Comparison of ENCODE assay signal across 9 cellular contexts in genomic region chr15:91866371-91866905, GRCh38. TPM values are rescaled to one million over a fixed set of nuclear protein-coding genes. Genes with fewer than 3 reads are reported as not detected.
A peak's percentile ranks its signal among the peaks of the same experiment; 100 is the strongest.
DNase-seq lines count a peak whose midpoint lies in the region; ATAC-seq, FAIRE-seq and TF ChIP-seq lines count a peak whose summit lies in the region.
"Had no signal": no experiment of that assay in that cellular context is flagged by ENCODE, and none has a peak within 500 bp of the region (broad histone marks: within the 10 kb centered on the region; RNA-seq: fewer than 3 reads in every experiment).

No MANE protein-coding gene starts in this region.

- TF ChIP-seq POLR2A in GM12891 (IDR thresholded peaks at IDR 0.05; ENCODE audit: low read depth, low read length) (no peak), right lobe of liver (IDR thresholded peaks at IDR 0.05) (no peak)

- H3K9me3 ChIP-seq in muscle layer of duodenum (ENCODE audit: control insufficient read depth in 1 of 2, low read length in 2 of 2), result no peaks in the 10 kb centered on the region
- no peaks in the 10 kb centered on the region for H3K9me3 ChIP-seq in right lobe of liver

- peaks cover 77 to 81% of the 10 kb centered on the region in 2 donors for H3K4me1 Mint-ChIP-seq in natural killer cell
- peaks cover 58 to 63% of the 10 kb centered on the region in 2 donors for H3K4me1 Mint-ChIP-seq in natural killer cell treated with Interleukin-12 subunit alpha and Interleukin-12 subunit beta and Interleukin-15 and Interleukin-18, amount 100 ng/mL, for 72 hours (ENCODE audit: low read depth in 2 of 2)

- no peak for FAIRE-seq in GM12891 (lab: Jason Lieb, UNC)

- H3K36me3 Mint-ChIP-seq in natural killer cell, result no peaks in the 10 kb centered on the region
- no peaks in the 10 kb centered on the region for H3K36me3 Mint-ChIP-seq in natural killer cell treated with Interleukin-12 subunit alpha and Interleukin-12 subunit beta and Interleukin-15 and Interleukin-18, amount 100 ng/mL, for 72 hours

- H3K36me3 ChIP-seq in muscle layer of duodenum (ENCODE audit: control insufficient read depth in 1 of 2, insufficient read depth in 2 of 2, low read length in 2 of 2), result no peaks in the 10 kb centered on the region
- no peaks in the 10 kb centered on the region for H3K36me3 ChIP-seq in right lobe of liver

- TF ChIP-seq CTCF in natural killer cell (IDR thresholded peaks at IDR 0.05) (no peak), right lobe of liver (IDR thresholded peaks at IDR 0.05) (no peak)

- H3K27ac Mint-ChIP-seq in natural killer cell, result peak overlapping the region; percentile 59 to 83
- peak overlapping the region in 1 of 2 donors; percentile 24 for H3K27ac Mint-ChIP-seq in natural killer cell treated with Interleukin-12 subunit alpha and Interleukin-12 subunit beta and Interleukin-15 and Interleukin-18, amount 100 ng/mL, for 72 hours

- H3K27me3 ChIP-seq in muscle layer of duodenum (ENCODE audit: low read depth, low read length) (no peaks in the 10 kb centered on the region), right lobe of liver (no peaks in the 10 kb centered on the region)

- ATAC-seq in natural killer cell, result no peak
- no peak for ATAC-seq in natural killer cell treated with Interleukin-12 subunit alpha and Interleukin-12 subunit beta and Interleukin-15 and Interleukin-18, amount 100 ng/mL, for 72 hours
- no peak for ATAC-seq in right lobe of liver

- H3K27me3 Mint-ChIP-seq in natural killer cell (ENCODE audit: low read depth in 2 of 2), result no peaks in the 10 kb centered on the region
- H3K27me3 Mint-ChIP-seq in natural killer cell treated with Interleukin-12 subunit alpha and Interleukin-12 subunit beta and Interleukin-15 and Interleukin-18, amount 100 ng/mL, for 72 hours, result no peaks in the 10 kb centered on the region
- H3K27me3 Mint-ChIP-seq: CD4-positive, CD25-positive, alpha-beta regulatory T cell had no signal

- H3K9me3 Mint-ChIP-seq in natural killer cell, result no peaks in the 10 kb centered on the region
- H3K9me3 Mint-ChIP-seq in natural killer cell treated with Interleukin-12 subunit alpha and Interleukin-12 subunit beta and Interleukin-15 and Interleukin-18, amount 100 ng/mL, for 72 hours, result no peaks in the 10 kb centered on the region
- H3K9me3 Mint-ChIP-seq: CD4-positive, CD25-positive, alpha-beta regulatory T cell had no signal

- 43% methylated on average over 6 of the region's 6 CpGs for WGBS in right lobe of liver (ENCODE audit: insufficient coverage, low coverage, low lambda C conversion rate, missing lambda C conversion rate)

- peaks cover 18 to 47% of the 10 kb centered on the region in 2 donors for H3K4me1 ChIP-seq in muscle layer of duodenum (ENCODE audit: control insufficient read depth in 1 of 2, insufficient read depth in 2 of 2, low read length in 2 of 2)
- H3K4me1 ChIP-seq in right lobe of liver, result no peaks in the 10 kb centered on the region

- intact Hi-C loops in natural killer cell (cut with micrococcal nuclease) (no loop called here), right lobe of liver (cut with DNase I) (no loop called here)

- peak overlapping the region; percentile 81 for H3K27ac ChIP-seq in caudate nucleus (ENCODE audit: low read depth, low read length)
- peak overlapping the region; percentile 76 for H3K27ac ChIP-seq in muscle layer of duodenum (ENCODE audit: low read length)
- H3K27ac ChIP-seq in right lobe of liver, result peak overlapping the region in 1 of 3 donors; percentile 3

- DNase-seq in natural killer cell (no peak), caudate nucleus (lab: John Stamatoyannopoulos, UW) (no peak), NCI-H146 (lab: John Stamatoyannopoulos, UW) (no peak), NCI-H2081 treated with DMSO at 0.1 percent for 48 hours (lab: John Stamatoyannopoulos, UW) (no peak), GM12891 (ENCODE audit: insufficient read length, low spot score) (no peak), right lobe of liver (no peak)
- no peak for DNase-seq in natural killer cell treated with Interleukin-12 subunit alpha and Interleukin-12 subunit beta and Interleukin-15 and Interleukin-18, amount 100 ng/mL, for 72 hours (ENCODE audit: low spot score)

- H3K4me3 ChIP-seq in muscle layer of duodenum (ENCODE audit: low read depth in 1 of 2, low read length in 2 of 2) (no peak overlapping the region), right lobe of liver (no peak overlapping the region)

- no peak overlapping the region for H3K4me3 Mint-ChIP-seq in natural killer cell
- H3K4me3 Mint-ChIP-seq in natural killer cell treated with Interleukin-12 subunit alpha and Interleukin-12 subunit beta and Interleukin-15 and Interleukin-18, amount 100 ng/mL, for 72 hours, result no peak overlapping the region

TF ChIP-seq in GM12891, 5 proteins besides CTCF, POLR2A, EP300 and RAD21:
- TF ChIP-seq SPI1 (IDR thresholded peaks at IDR 0.05; ENCODE audit: low read depth, low read length) (no peak), PAX5 (IDR thresholded peaks at IDR 0.05; ENCODE audit: insufficient read depth, low read length, severe bottlenecking) (no peak), TAF1 (IDR thresholded peaks at IDR 0.05; ENCODE audit: low read depth, low read length) (no peak), POLR2AphosphoS5 (IDR thresholded peaks at IDR 0.05; ENCODE audit: low read depth, low read length) (no peak), POU2F2 (IDR thresholded peaks at IDR 0.05; ENCODE audit: low read depth, low read length) (no peak)

RNA-seq across cellular contexts. Expression of gene SLCO3A1, which starts 12.9 kb away (rescaled TPM):
- total RNA-seq in natural killer cell, result 10 to 100 TPM; 48.5 to 73.5 (median 68.8) TPM
- total RNA-seq in natural killer cell treated with Interleukin-12 subunit alpha and Interleukin-12 subunit beta and Interleukin-15 and Interleukin-18, amount 100 ng/mL, for 72 hours, result 10 to 100 TPM; 10.4 to 12.5 TPM
- not detected for polyA plus RNA-seq in GM12891 (2012; ENCODE audit: low read depth, missing spikeins)
- total RNA-seq in right lobe of liver, result 1 to 10 TPM; 2.4 to 7.7 (median 3.7) TPM
